ENCODE assay signal across 13 cellular contexts in genomic region chr2:223055836-223056235, GRCh38.
DNase-seq lines count a peak whose midpoint lies in the region; ATAC-seq and FAIRE-seq lines count a peak whose summit lies in the region.
"Had no signal": no experiment of that assay in that cellular context is flagged by ENCODE, and none has a peak within 500 bp of the region (broad histone marks: within the 10 kb centered on the region; RNA-seq: fewer than 3 reads in every experiment).

No MANE protein-coding gene starts in this region.

- ATAC-seq in HG02884 (IDR thresholded peaks at IDR 0.05; ENCODE audit: unreplicated experiment) (no peak), HG02571 (IDR thresholded peaks at IDR 0.05; ENCODE audit: unreplicated experiment) (no peak), HG03045 (IDR thresholded peaks at IDR 0.05; ENCODE audit: unreplicated experiment) (no peak)
- ATAC-seq: activated naive CD4-positive, alpha-beta T cell treated with anti-CD3 and anti-CD28 coated beads, Interleukin-2, amount 50 U/mL, for 72 hours had no signal

- peak overlapping the region in 1 of 2 donors; percentile 2 for H3K9ac ChIP-seq in stomach smooth muscle (ENCODE audit: low read length in 2 of 2)

- peak overlapping the region; percentile 2 to 61 for H3K4me3 ChIP-seq in stomach smooth muscle (ENCODE audit: low read length in 2 of 2)

- DNase-seq in NCI-H2029 (lab: John Stamatoyannopoulos, UW) (peak; percentile 78), amniotic epithelial cell (ENCODE audit: low read depth) (peak; percentile 60), NOMO-1 (lab: John Stamatoyannopoulos, UW; ENCODE audit: unreplicated experiment in 2 of 2) (no peak)
- DNase-seq: activated CD4-positive, alpha-beta memory T cell treated with anti-CD3 and anti-CD28 coated beads for 36 hours; NCI-H226; posterior cingulate gyrus had no signal

- FAIRE-seq in islet of Langerhans (lab: Jason Lieb, UNC), result peak; percentile 21
- FAIRE-seq: keratinocyte had no signal

- H3K27me3 ChIP-seq in stomach smooth muscle (ENCODE audit: control insufficient read depth in 1 of 2, insufficient read depth in 2 of 2, low read length in 2 of 2), result no peaks in the 10 kb centered on the region

- H3K27ac ChIP-seq in stomach smooth muscle (ENCODE audit: low read length), result peak overlapping the region; percentile 82

- peaks cover 40% of the 10 kb centered on the region for H3K4me1 ChIP-seq in stomach smooth muscle (ENCODE audit: control insufficient read depth, insufficient read depth, low read length)

- no peaks in the 10 kb centered on the region for H3K36me3 ChIP-seq in stomach smooth muscle (ENCODE audit: control insufficient read depth in 2 of 2, insufficient read depth in 2 of 2, low read length in 2 of 2)

- no peaks in the 10 kb centered on the region for H3K9me3 ChIP-seq in stomach smooth muscle (ENCODE audit: control insufficient read depth in 2 of 2, low read length in 2 of 2)

Comparison
In these comparisons a context has a peak if more than half of its experiments do, and no peak if none do; other contexts are left out.
1. DNase-seq: peak in NCI-H2029 (single experiment) and amniotic epithelial cell (single experiment); none in NOMO-1 (0 of 2).